Comparison of ENCODE assay signal across 23 cellular contexts in the genomic region with DNA sequence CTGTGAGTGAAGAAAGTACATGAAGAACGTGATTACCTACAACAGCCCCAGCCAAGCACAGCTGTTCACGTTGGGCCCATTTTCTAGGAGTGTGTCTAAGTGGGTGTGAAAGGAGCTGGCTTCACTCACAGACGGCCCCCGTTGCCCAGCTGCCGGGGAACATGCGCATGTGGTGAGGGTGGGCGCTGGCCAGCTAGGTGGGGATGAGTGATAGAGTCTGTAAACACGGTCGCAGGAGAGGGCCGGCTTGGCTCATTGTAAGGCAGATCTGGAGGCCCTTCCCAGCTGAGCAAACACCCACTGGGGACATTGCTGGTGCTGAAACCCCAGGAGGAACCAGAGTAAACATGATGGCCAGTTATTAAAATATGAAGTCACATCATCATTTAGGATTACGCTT.
DNase-seq lines count a peak whose midpoint lies in the region; ATAC-seq and TF ChIP-seq lines count a peak whose summit lies in the region.
"Had no signal": no experiment of that assay in that cellular context is flagged by ENCODE, and none has a peak within 500 bp of the region (broad histone marks: within the 10 kb centered on the region; RNA-seq: fewer than 3 reads in every experiment).

No MANE protein-coding gene starts in this region.

- H3K4me3 Mint-ChIP-seq in stimulated activated effector memory CD8-positive, alpha-beta T cell treated with anti-CD3 and anti-CD28 coated beads, Interleukin-12 subunit alpha, Interleukin-12 subunit beta, amount 100 ng/mL, for 72 hours: no peak overlapping the region
- H3K4me3 Mint-ChIP-seq: CD4-positive, alpha-beta T cell; effector memory CD8-positive, alpha-beta T cell; natural killer cell treated with Interleukin-12 subunit alpha and Interleukin-12 subunit beta and Interleukin-15 and Interleukin-18, amount 100 ng/mL, for 72 hours; stimulated activated naive B cell treated with anti-CD40 and anti-IgM and Interleukin-4, amounts not matched to agents 10 μg/mL and 1 μg/mL and 100 μg/mL, for 72 hours had no signal

- H3K27ac Mint-ChIP-seq in stimulated activated effector memory CD8-positive, alpha-beta T cell treated with anti-CD3 and anti-CD28 coated beads, Interleukin-12 subunit alpha, Interleukin-12 subunit beta, amount 100 ng/mL, for 72 hours: no peak overlapping the region
- H3K27ac Mint-ChIP-seq: activated T-helper 2 cell treated with anti-CD3 and anti-CD28 coated beads, Interferon-gamma antibody, Interleukin-2, Interleukin-4, amounts not matched to agents 10 μg/mL and 5 μg/mL and 100 μg/mL, durations not matched to agents 14 hours and 24 hours and 36 hours; CD4-positive, alpha-beta T cell; effector memory CD8-positive, alpha-beta T cell; natural killer cell treated with Interleukin-12 subunit alpha and Interleukin-12 subunit beta and Interleukin-15 and Interleukin-18, amount 100 ng/mL, for 72 hours; stimulated activated naive B cell treated with anti-CD40 and anti-IgM and Interleukin-4, amounts not matched to agents 10 μg/mL and 1 μg/mL and 100 μg/mL, for 72 hours had no signal

- H3K4me1 Mint-ChIP-seq in stimulated activated effector memory CD8-positive, alpha-beta T cell treated with anti-CD3 and anti-CD28 coated beads, Interleukin-12 subunit alpha, Interleukin-12 subunit beta, amount 100 ng/mL, for 72 hours: no peaks in the 10 kb centered on the region
- H3K4me1 Mint-ChIP-seq: stimulated activated naive B cell treated with anti-CD40 and anti-IgM and Interleukin-4, amounts not matched to agents 10 μg/mL and 1 μg/mL and 100 μg/mL, for 72 hours had no signal

- no peaks in the 10 kb centered on the region for H3K9me2 ChIP-seq in OCI-LY7 (ENCODE audit: insufficient read depth, low read length)

- H3K4me2 ChIP-seq in OCI-LY7 (ENCODE audit: low read length): no peak overlapping the region

- no peaks in the 10 kb centered on the region for H3K9me3 Mint-ChIP-seq in stimulated activated effector memory CD8-positive, alpha-beta T cell treated with anti-CD3 and anti-CD28 coated beads, Interleukin-12 subunit alpha, Interleukin-12 subunit beta, amount 100 ng/mL, for 72 hours
- H3K9me3 Mint-ChIP-seq: activated T-helper 2 cell treated with anti-CD3 and anti-CD28 coated beads, Interferon-gamma antibody, Interleukin-2, Interleukin-4, amounts not matched to agents 10 μg/mL and 5 μg/mL and 100 μg/mL, durations not matched to agents 14 hours and 24 hours and 36 hours; CD4-positive, alpha-beta T cell; effector memory CD8-positive, alpha-beta T cell; natural killer cell treated with Interleukin-12 subunit alpha and Interleukin-12 subunit beta and Interleukin-15 and Interleukin-18, amount 100 ng/mL, for 72 hours; stimulated activated naive B cell treated with anti-CD40 and anti-IgM and Interleukin-4, amounts not matched to agents 10 μg/mL and 1 μg/mL and 100 μg/mL, for 72 hours had no signal

- POLR2A ChIA-PET in OCI-LY7 (lab: Charles Lee): no interaction called here

- H3K9me3 ChIP-seq in OCI-LY7 (ENCODE audit: low read length): no peaks in the 10 kb centered on the region
- H3K9me3 ChIP-seq: thyroid gland had no signal

- no peaks in the 10 kb centered on the region for H3K4me1 ChIP-seq in OCI-LY7 (ENCODE audit: insufficient read depth, low read length, poor library complexity, severe bottlenecking)
- H3K4me1 ChIP-seq: gastroesophageal sphincter, thyroid gland had no signal

- H3K36me3 ChIP-seq in OCI-LY7 (ENCODE audit: insufficient read depth, low read length): no peaks in the 10 kb centered on the region
- H3K36me3 ChIP-seq: brain microvascular endothelial cell, esophagus squamous epithelium, gastroesophageal sphincter, thyroid gland had no signal

- ATAC-seq in stimulated activated effector memory CD8-positive, alpha-beta T cell treated with anti-CD3 and anti-CD28 coated beads, Interleukin-12 subunit alpha, Interleukin-12 subunit beta, amount 100 ng/mL, for 72 hours: peak; percentile 6
- no peak for ATAC-seq in HG03378 (IDR thresholded peaks at IDR 0.05; ENCODE audit: unreplicated experiment)
- ATAC-seq: effector memory CD8-positive, alpha-beta T cell; gastroesophageal sphincter; natural killer cell treated with Interleukin-12 subunit alpha and Interleukin-12 subunit beta and Interleukin-15 and Interleukin-18, amount 100 ng/mL, for 72 hours; stimulated activated naive B cell treated with anti-CD40 and anti-IgM and Interleukin-4, amounts not matched to agents 10 μg/mL and 1 μg/mL and 100 μg/mL, for 72 hours had no signal

- H4K20me1 ChIP-seq in OCI-LY7 (ENCODE audit: insufficient read depth, low read length): no peaks in the 10 kb centered on the region

- no TSS peak for BruUV-seq in OCI-LY7 (replicated peaks; lab: Mats Ljungman, UMichigan)

- intact Hi-C loops in OCI-LY7 (cut with micrococcal nuclease; ENCODE audit: unreplicated experiment): no loop called here

- no peak overlapping the region for H3K4me3 ChIP-seq in OCI-LY7 (ENCODE audit: low read depth, low read length, poor library complexity, severe bottlenecking)
- H3K4me3 ChIP-seq: esophagus squamous epithelium, gastroesophageal sphincter, thyroid gland had no signal

- no peaks in the 10 kb centered on the region for H3K79me2 ChIP-seq in OCI-LY7 (ENCODE audit: insufficient read depth, low read depth, low read length)

- no peak overlapping the region for H3K27ac ChIP-seq in OCI-LY7 (ENCODE audit: low read depth, low read length, poor library complexity, severe bottlenecking)
- H3K27ac ChIP-seq: brain microvascular endothelial cell, esophagus squamous epithelium, gastroesophageal sphincter, HL-60, thyroid gland had no signal

- peak; percentile 74 for DNase-seq in NCI-H1105 (lab: John Stamatoyannopoulos, UW)
- peak; percentile 64 to 86 for DNase-seq in NCI-H1930 (lab: John Stamatoyannopoulos, UW)
- peak; percentile 97 for DNase-seq in NCI-H774 (lab: John Stamatoyannopoulos, UW)
- DNase-seq in stimulated activated effector memory CD8-positive, alpha-beta T cell treated with anti-CD3 and anti-CD28 coated beads, Interleukin-12 subunit alpha, Interleukin-12 subunit beta, amount 100 ng/mL, for 72 hours (ENCODE audit: low spot score in 2 of 2): no peak
- DNase-seq in T1000 (lab: John Stamatoyannopoulos, UW): no peak
- DNase-seq in OCI-LY7 (ENCODE audit: low spot score): no peak
- DNase-seq: activated CD4-positive, alpha-beta T cell treated with anti-CD3 and anti-CD28 coated beads for 4 hours; brain microvascular endothelial cell; CD4-positive, alpha-beta T cell; DMS53; effector memory CD8-positive, alpha-beta T cell; esophagus squamous epithelium; kidney glomerular epithelial cell; mesendoderm; NCI-H1694 treated with DMSO at 0.1 percent for 48 hours; RPMI8226; stimulated activated naive B cell treated with anti-CD40 and anti-IgM and Interleukin-4, amounts not matched to agents 10 μg/mL and 1 μg/mL and 100 μg/mL, for 72 hours; thyroid gland had no signal

- TF ChIP-seq CTCF in OCI-LY7 (conservative IDR thresholded peaks at IDR 0.05; ENCODE audit: low read length): no peak

- H3K36me3 Mint-ChIP-seq in stimulated activated effector memory CD8-positive, alpha-beta T cell treated with anti-CD3 and anti-CD28 coated beads, Interleukin-12 subunit alpha, Interleukin-12 subunit beta, amount 100 ng/mL, for 72 hours: no peaks in the 10 kb centered on the region
- H3K36me3 Mint-ChIP-seq: natural killer cell treated with Interleukin-12 subunit alpha and Interleukin-12 subunit beta and Interleukin-15 and Interleukin-18, amount 100 ng/mL, for 72 hours; stimulated activated naive B cell treated with anti-CD40 and anti-IgM and Interleukin-4, amounts not matched to agents 10 μg/mL and 1 μg/mL and 100 μg/mL, for 72 hours had no signal

- CTCF ChIA-PET in OCI-LY7 (lab: Charles Lee; ENCODE audit: unreplicated experiment): no interaction called here

- H2AFZ ChIP-seq in OCI-LY7 (ENCODE audit: low read length): no peak overlapping the region

Comparison
In these comparisons a context has a peak if more than half of its experiments do, and no peak if none do; other contexts are left out.
1. DNase-seq: peak in NCI-H1105 (single experiment), NCI-H1930 (2 of 2) and NCI-H774 (single experiment); none in stimulated activated effector memory CD8-positive, alpha-beta T cell treated with anti-CD3 and anti-CD28 coated beads, Interleukin-12 subunit alpha, Interleukin-12 subunit beta, amount 100 ng/mL, for 72 hours (0 of 2), T1000 (single experiment) and OCI-LY7 (single experiment).